Comparison of ENCODE assay signal across 13 cellular contexts in genomic region chr1:214444159-214444939, GRCh38.
DNase-seq lines count a peak whose midpoint lies in the region; TF ChIP-seq lines count a peak whose summit lies in the region.
"Had no signal": no experiment of that assay in that cellular context is flagged by ENCODE, and none has a peak within 500 bp of the region (broad histone marks: within the 10 kb centered on the region; RNA-seq: fewer than 3 reads in every experiment).

No MANE protein-coding gene starts in this region.

- no peak overlapping the region for H4K5ac ChIP-seq in mesendoderm (ENCODE audit: low read length)

- intact Hi-C loops in activated T-helper 1 cell treated with anti-CD3 and anti-CD28 coated beads, Interleukin-12 subunit alpha, Interleukin-12 subunit beta, Interleukin-2, Interleukin-4 antibody, amounts not matched to agents 30 ng/mL and 10 ng/mL and 1 ng/mL, durations not matched to agents 14 hours and 24 hours and 36 hours (cut with micrococcal nuclease), result no loop called here
- intact Hi-C loops in colonic mucosa (cut with DNase I) (no loop called here), CD14-positive monocyte (cut with micrococcal nuclease) (no loop called here)

- H3K4me3 ChIP-seq in ACC112 (ENCODE audit: low read depth, low read length), result peak overlapping the region; percentile 51
- no peak overlapping the region; the same call in 1 of the 2 replicates for H3K4me3 ChIP-seq in Karpas-422 (ENCODE audit: low read length)
- no peak overlapping the region for H3K4me3 ChIP-seq in mesendoderm (ENCODE audit: low read length)
- H3K4me3 ChIP-seq in colonic mucosa, result no peak overlapping the region
- H3K4me3 ChIP-seq: upper lobe of left lung had no signal

- H3K9me3 ChIP-seq in Karpas-422 (ENCODE audit: low read length) (no peaks in the 10 kb centered on the region), colonic mucosa (no peaks in the 10 kb centered on the region)
- H3K9me3 ChIP-seq: upper lobe of left lung had no signal

- H3K4me1 ChIP-seq in ACC112 (ENCODE audit: control insufficient read depth, insufficient read depth, low read length, unreplicated experiment) (peaks cover 70% of the 10 kb centered on the region), Karpas-422 (ENCODE audit: low read length) (peaks cover 85% of the 10 kb centered on the region), mesendoderm (ENCODE audit: control insufficient read depth, low read depth, low read length) (peaks cover 28% of the 10 kb centered on the region), colonic mucosa (peaks cover 3% of the 10 kb centered on the region)

- H2AK5ac ChIP-seq in mesendoderm (ENCODE audit: low read length), result peak overlapping the region; percentile 54

- H3K79me2 ChIP-seq in ACC112 (ENCODE audit: control insufficient read depth, insufficient read depth, low read length, unreplicated experiment), result peaks cover 65% of the 10 kb centered on the region
- no peaks in the 10 kb centered on the region for H3K79me2 ChIP-seq in Karpas-422 (ENCODE audit: low read length)
- peaks cover 12% of the 10 kb centered on the region for H3K79me2 ChIP-seq in mesendoderm (ENCODE audit: control insufficient read depth, insufficient read depth, low read length)

- peak overlapping the region; percentile 90 for H3K27ac Mint-ChIP-seq in activated T-helper 1 cell treated with anti-CD3 and anti-CD28 coated beads, Interleukin-12 subunit alpha, Interleukin-12 subunit beta, Interleukin-2, Interleukin-4 antibody, amounts not matched to agents 30 ng/mL and 10 ng/mL and 1 ng/mL, durations not matched to agents 14 hours and 24 hours and 36 hours
- no peak overlapping the region for H3K27ac Mint-ChIP-seq in CD14-positive monocyte
- H3K27ac Mint-ChIP-seq: activated CD8-positive, alpha-beta T cell treated with anti-CD3 and anti-CD28 coated beads, Interleukin-2, amount 10 ng/mL, durations not matched to agents 7 days and 5 days had no signal

- no peak overlapping the region for H4K8ac ChIP-seq in mesendoderm (ENCODE audit: low read depth, low read length)

- H3K4me2 ChIP-seq in Karpas-422 (ENCODE audit: low read depth, low read length, poor library complexity, severe bottlenecking) (peak overlapping the region; percentile 78), mesendoderm (ENCODE audit: low read length) (no peak overlapping the region)

- no peaks in the 10 kb centered on the region for H3K27me3 Mint-ChIP-seq in activated T-helper 1 cell treated with anti-CD3 and anti-CD28 coated beads, Interleukin-12 subunit alpha, Interleukin-12 subunit beta, Interleukin-2, Interleukin-4 antibody, amounts not matched to agents 30 ng/mL and 10 ng/mL and 1 ng/mL, durations not matched to agents 14 hours and 24 hours and 36 hours (ENCODE audit: insufficient read depth)
- peaks cover 0 to 3% (median 2%) of the 10 kb centered on the region in 3 donors for H3K27me3 Mint-ChIP-seq in CD14-positive monocyte (ENCODE audit: low read depth in 3 of 3)

- no peaks in the 10 kb centered on the region for H3K27me3 ChIP-seq in ACC112 (ENCODE audit: insufficient read depth, low read length)
- no peaks in the 10 kb centered on the region for H3K27me3 ChIP-seq in Karpas-422 (ENCODE audit: low read length)
- no peaks in the 10 kb centered on the region for H3K27me3 ChIP-seq in mesendoderm (ENCODE audit: insufficient read depth, low read length, poor library complexity)
- no peaks in the 10 kb centered on the region for H3K27me3 ChIP-seq in colonic mucosa
- H3K27me3 ChIP-seq: upper lobe of left lung had no signal

- peak overlapping the region; percentile 74 for H3K56ac ChIP-seq in mesendoderm (ENCODE audit: low read length)

- H4K20me1 ChIP-seq in Karpas-422 (ENCODE audit: insufficient read depth, low read depth, low read length), result no peaks in the 10 kb centered on the region

- peak overlapping the region; percentile 98 for H3K27ac ChIP-seq in ACC112 (ENCODE audit: low read depth, low read length)
- H3K27ac ChIP-seq in Karpas-422 (ENCODE audit: low read length), result peak overlapping the region; percentile 99
- no peak overlapping the region for H3K27ac ChIP-seq in mesendoderm (ENCODE audit: low read depth, low read length)
- H3K27ac ChIP-seq in colonic mucosa, result no peak overlapping the region
- H3K27ac ChIP-seq: upper lobe of left lung had no signal

- H3K18ac ChIP-seq in mesendoderm (ENCODE audit: low read length), result peak overlapping the region; percentile 88

- no CpG with 5 or more reads among the region's 3 CpGs for WGBS in mesendoderm (ENCODE audit: extremely low coverage, insufficient coverage, low lambda C conversion rate)

- peaks cover 6% of the 10 kb centered on the region for H3K9me3 Mint-ChIP-seq in activated T-helper 1 cell treated with anti-CD3 and anti-CD28 coated beads, Interleukin-12 subunit alpha, Interleukin-12 subunit beta, Interleukin-2, Interleukin-4 antibody, amounts not matched to agents 30 ng/mL and 10 ng/mL and 1 ng/mL, durations not matched to agents 14 hours and 24 hours and 36 hours
- peaks cover 0 to 3% (median 0%) of the 10 kb centered on the region in 7 donors for H3K9me3 Mint-ChIP-seq in CD14-positive monocyte

- peaks cover 9% of the 10 kb centered on the region for H3K36me3 ChIP-seq in ACC112 (ENCODE audit: insufficient read depth, low read length)
- no peaks in the 10 kb centered on the region for H3K36me3 ChIP-seq in Karpas-422 (ENCODE audit: insufficient read depth, low read length)
- H3K36me3 ChIP-seq in mesendoderm (ENCODE audit: control insufficient read depth, insufficient read depth, low read length), result no peaks in the 10 kb centered on the region
- H3K36me3 ChIP-seq in colonic mucosa, result no peaks in the 10 kb centered on the region
- H3K36me3 ChIP-seq: upper lobe of left lung had no signal

- no peaks in the 10 kb centered on the region for H3K9me2 ChIP-seq in Karpas-422 (replicated peaks; ENCODE audit: insufficient read depth, low read length)

- DNase-seq in Karpas-422, result peak; percentile 70
- no peak for DNase-seq in activated T-helper 1 cell treated with anti-CD3 and anti-CD28 coated beads, Interleukin-12 subunit alpha, Interleukin-12 subunit beta, Interleukin-2, Interleukin-4 antibody, amounts not matched to agents 30 ng/mL and 10 ng/mL and 1 ng/mL, durations not matched to agents 14 hours and 24 hours and 36 hours (ENCODE audit: low spot score)
- DNase-seq in mesendoderm, result no peak
- no peak for DNase-seq in colonic mucosa
- DNase-seq in CD14-positive monocyte (ENCODE audit: low spot score), result no peak
- no peak for DNase-seq in NCI-H2081 (lab: John Stamatoyannopoulos, UW)
- no peak for DNase-seq in SKM-1 (lab: John Stamatoyannopoulos, UW; ENCODE audit: unreplicated experiment)
- DNase-seq: activated CD8-positive, alpha-beta T cell treated with anti-CD3 and anti-CD28 coated beads, Interleukin-2, amount 10 ng/mL, durations not matched to agents 7 days and 5 days; activated gamma-delta T cell treated with Interleukin-2 at 50 U/mL for 16 hours; NCI-H1105 treated with DMSO at 0.1 percent for 48 hours; posterior cingulate gyrus; upper lobe of left lung had no signal

- H3K4ac ChIP-seq in mesendoderm (ENCODE audit: low read depth, low read length), result peak overlapping the region; percentile 99

- H3K4me3 Mint-ChIP-seq in activated T-helper 1 cell treated with anti-CD3 and anti-CD28 coated beads, Interleukin-12 subunit alpha, Interleukin-12 subunit beta, Interleukin-2, Interleukin-4 antibody, amounts not matched to agents 30 ng/mL and 10 ng/mL and 1 ng/mL, durations not matched to agents 14 hours and 24 hours and 36 hours, result no peak overlapping the region
- no peak overlapping the region for H3K4me3 Mint-ChIP-seq in CD14-positive monocyte
- H3K4me3 Mint-ChIP-seq: activated CD8-positive, alpha-beta T cell treated with anti-CD3 and anti-CD28 coated beads, Interleukin-2, amount 10 ng/mL, durations not matched to agents 7 days and 5 days had no signal

- peaks cover 5% of the 10 kb centered on the region for H3K79me1 ChIP-seq in mesendoderm (ENCODE audit: low read length)

- no peak overlapping the region for H2AFZ ChIP-seq in ACC112 (ENCODE audit: low read length, unreplicated experiment)
- peak overlapping the region; percentile 32 for H2AFZ ChIP-seq in Karpas-422 (ENCODE audit: low read length)

- TF ChIP-seq CTCF in colonic mucosa (IDR thresholded peaks at IDR 0.05) (no peak), CD14-positive monocyte (IDR thresholded peaks at IDR 0.05) (no peak)

- peak overlapping the region; percentile 99 for H2BK15ac ChIP-seq in mesendoderm (replicated peaks; ENCODE audit: low read depth)

- H2BK120ac ChIP-seq in mesendoderm (ENCODE audit: low read depth, low read length), result no peak overlapping the region

- peaks cover 16% of the 10 kb centered on the region for H3K36me3 Mint-ChIP-seq in activated T-helper 1 cell treated with anti-CD3 and anti-CD28 coated beads, Interleukin-12 subunit alpha, Interleukin-12 subunit beta, Interleukin-2, Interleukin-4 antibody, amounts not matched to agents 30 ng/mL and 10 ng/mL and 1 ng/mL, durations not matched to agents 14 hours and 24 hours and 36 hours (ENCODE audit: low read depth)
- H3K36me3 Mint-ChIP-seq in CD14-positive monocyte, result no peaks in the 10 kb centered on the region

- peak overlapping the region; percentile 7 for H2BK5ac ChIP-seq in mesendoderm (ENCODE audit: low read length)

- H3K23ac ChIP-seq in mesendoderm (ENCODE audit: low read length), result no peak overlapping the region

- H3K9ac ChIP-seq in Karpas-422 (ENCODE audit: low read length), result peak overlapping the region; percentile 57
- peak overlapping the region; percentile 9 for H3K9ac ChIP-seq in mesendoderm (ENCODE audit: low read length)
- no peak overlapping the region for H3K9ac ChIP-seq in colonic mucosa (ENCODE audit: low read depth in 2 of 2, low read length in 2 of 2)

- H3K4me1 Mint-ChIP-seq in activated T-helper 1 cell treated with anti-CD3 and anti-CD28 coated beads, Interleukin-12 subunit alpha, Interleukin-12 subunit beta, Interleukin-2, Interleukin-4 antibody, amounts not matched to agents 30 ng/mL and 10 ng/mL and 1 ng/mL, durations not matched to agents 14 hours and 24 hours and 36 hours (ENCODE audit: low read depth), result peaks cover 82% of the 10 kb centered on the region
- peaks cover 10% of the 10 kb centered on the region for H3K4me1 Mint-ChIP-seq in CD14-positive monocyte

Comparison
In these comparisons a context has a peak if more than half of its experiments do, and no peak if none do; other contexts are left out.
1. H3K27ac ChIP-seq: peak in ACC112 (single experiment) and Karpas-422 (single experiment); none in mesendoderm (single experiment) and colonic mucosa (single experiment).
2. H3K9ac ChIP-seq: peak in Karpas-422 (single experiment) and mesendoderm (single experiment); none in colonic mucosa (0 of 2).